ENCODE assay signal across 1 cellular context in the genomic region with DNA sequence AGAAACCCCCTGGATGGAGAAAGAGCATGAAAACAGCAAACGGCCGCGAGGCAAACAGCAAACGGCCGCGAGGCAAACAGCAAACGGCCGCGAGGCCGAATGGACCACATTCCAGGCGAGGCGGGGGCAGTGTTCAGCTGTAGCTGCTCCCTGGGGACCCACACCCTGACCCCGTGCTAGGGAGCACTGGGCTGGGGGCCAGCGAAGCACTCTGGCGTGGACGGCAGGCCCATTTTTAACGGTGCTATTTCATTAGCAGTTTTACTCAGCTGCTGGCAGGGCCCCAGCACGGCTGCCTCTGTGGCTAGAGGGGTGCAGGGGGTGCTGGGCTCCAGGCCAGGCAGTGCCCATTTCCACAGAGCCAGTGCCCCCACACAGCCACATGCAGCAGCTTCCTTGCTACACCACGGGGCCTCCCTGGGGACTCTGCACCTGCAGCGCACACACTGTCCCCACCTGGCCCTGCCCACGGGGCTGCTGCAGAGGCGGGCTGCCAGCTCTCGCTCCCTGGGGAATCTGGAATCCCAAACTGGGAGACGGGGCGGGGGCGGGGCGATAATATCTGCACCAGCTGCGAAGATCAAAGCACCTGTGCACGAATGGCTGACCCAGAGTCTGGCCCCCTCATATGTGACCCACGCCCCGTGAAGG.
A peak's percentile ranks its signal among the peaks of the same experiment; 100 is the strongest.
TF ChIP-seq lines count a peak whose summit lies in the region.

No MANE protein-coding gene starts in this region.

TF ChIP-seq in HepG2, 621 proteins besides CTCF, POLR2A, EP300 and RAD21 (continued from another document and continues in another):
- TF ChIP-seq AHDC1 (CRISPR knock-in tag; IDR thresholded peaks at IDR 0.05; ENCODE audit: borderline replicate concordance) (no peak), KLF12 (CRISPR knock-in tag; IDR thresholded peaks at IDR 0.05; ENCODE audit: borderline replicate concordance) (no peak), ZNF530 (CRISPR knock-in tag; IDR thresholded peaks at IDR 0.05; ENCODE audit: low read depth) (no peak), MZF1 (CRISPR knock-in tag; IDR thresholded peaks at IDR 0.05; ENCODE audit: borderline replicate concordance) (no peak), ZSCAN30 (CRISPR knock-in tag; IDR thresholded peaks at IDR 0.05) (no peak), MYPOP (CRISPR knock-in tag; IDR thresholded peaks at IDR 0.05) (0 out of 2 replicates have a peak, but pooled peaks have one; percentile 44), XBP1 (CRISPR knock-in tag; IDR thresholded peaks at IDR 0.05) (no peak), RARG (CRISPR knock-in tag; IDR thresholded peaks at IDR 0.05; ENCODE audit: low read depth) (no peak), HCFC1 (IDR thresholded peaks at IDR 0.05; ENCODE audit: low read depth, low read length) (no peak), ZFP36L2 (CRISPR knock-in tag; IDR thresholded peaks at IDR 0.05) (no peak), CBX2 (IDR thresholded peaks at IDR 0.05; ENCODE audit: low read depth, low read length) (no peak), CBX2 (CRISPR knock-in tag; IDR thresholded peaks at IDR 0.05; ENCODE audit: low read depth) (no peak), ZNF24 (IDR thresholded peaks at IDR 0.05) (no peak), YEATS4 (CRISPR knock-in tag; IDR thresholded peaks at IDR 0.05; ENCODE audit: borderline replicate concordance) (no peak), POLR2AphosphoS2 (IDR thresholded peaks at IDR 0.05; ENCODE audit: low read depth, low read length) (no peak), AGO2 (optimal IDR thresholded peaks at IDR 0.05; ENCODE audit: low read depth, low read length) (no peak), NFE2L1 (CRISPR knock-in tag; IDR thresholded peaks at IDR 0.05; ENCODE audit: borderline replicate concordance) (0 out of 2 replicates have a peak, but pooled peaks have one; percentile 44), ZNF883 (CRISPR knock-in tag; IDR thresholded peaks at IDR 0.05; ENCODE audit: not compliant biosample characterization) (no peak), BHLHE40 (IDR thresholded peaks at IDR 0.05; ENCODE audit: low read length) (no peak), ZNF672 (CRISPR knock-in tag; IDR thresholded peaks at IDR 0.05) (no peak), TIGD3 (CRISPR knock-in tag; IDR thresholded peaks at IDR 0.05; ENCODE audit: borderline replicate concordance) (no peak), NFRKB (IDR thresholded peaks at IDR 0.05) (no peak), NR3C1 (CRISPR knock-in tag; IDR thresholded peaks at IDR 0.05) (no peak), SNRNP70 (IDR thresholded peaks at IDR 0.05; ENCODE audit: low read depth, low read length) (no peak), ZNF552 (CRISPR knock-in tag; IDR thresholded peaks at IDR 0.05; ENCODE audit: borderline replicate concordance) (no peak), MAZ (IDR thresholded peaks at IDR 0.05; ENCODE audit: borderline replicate concordance, low read depth, low read length) (no peak), MAZ (CRISPR knock-in tag; IDR thresholded peaks at IDR 0.05; ENCODE audit: low read depth) (no peak), JDP2 (CRISPR knock-in tag; IDR thresholded peaks at IDR 0.05; ENCODE audit: borderline replicate concordance) (no peak), ZNF839 (CRISPR knock-in tag; IDR thresholded peaks at IDR 0.05; ENCODE audit: borderline replicate concordance) (no peak), ZNF354B (CRISPR knock-in tag; IDR thresholded peaks at IDR 0.05) (no peak), FOXJ3 (CRISPR knock-in tag; IDR thresholded peaks at IDR 0.05; ENCODE audit: borderline replicate concordance) (no peak; the same call in 1 of the 2 replicates), RXRA (CRISPR knock-in tag; IDR thresholded peaks at IDR 0.05) (no peak), ZNF512 (CRISPR knock-in tag; IDR thresholded peaks at IDR 0.05) (0 out of 2 replicates have a peak, but pooled peaks have one; percentile 33), REL (CRISPR knock-in tag; conservative IDR thresholded peaks at IDR 0.05) (no peak), ELF4 (CRISPR knock-in tag; IDR thresholded peaks at IDR 0.05; ENCODE audit: borderline replicate concordance) (no peak), MLLT10 (CRISPR knock-in tag; IDR thresholded peaks at IDR 0.05) (no peak)
- TF ChIP-seq, protein P1, sequence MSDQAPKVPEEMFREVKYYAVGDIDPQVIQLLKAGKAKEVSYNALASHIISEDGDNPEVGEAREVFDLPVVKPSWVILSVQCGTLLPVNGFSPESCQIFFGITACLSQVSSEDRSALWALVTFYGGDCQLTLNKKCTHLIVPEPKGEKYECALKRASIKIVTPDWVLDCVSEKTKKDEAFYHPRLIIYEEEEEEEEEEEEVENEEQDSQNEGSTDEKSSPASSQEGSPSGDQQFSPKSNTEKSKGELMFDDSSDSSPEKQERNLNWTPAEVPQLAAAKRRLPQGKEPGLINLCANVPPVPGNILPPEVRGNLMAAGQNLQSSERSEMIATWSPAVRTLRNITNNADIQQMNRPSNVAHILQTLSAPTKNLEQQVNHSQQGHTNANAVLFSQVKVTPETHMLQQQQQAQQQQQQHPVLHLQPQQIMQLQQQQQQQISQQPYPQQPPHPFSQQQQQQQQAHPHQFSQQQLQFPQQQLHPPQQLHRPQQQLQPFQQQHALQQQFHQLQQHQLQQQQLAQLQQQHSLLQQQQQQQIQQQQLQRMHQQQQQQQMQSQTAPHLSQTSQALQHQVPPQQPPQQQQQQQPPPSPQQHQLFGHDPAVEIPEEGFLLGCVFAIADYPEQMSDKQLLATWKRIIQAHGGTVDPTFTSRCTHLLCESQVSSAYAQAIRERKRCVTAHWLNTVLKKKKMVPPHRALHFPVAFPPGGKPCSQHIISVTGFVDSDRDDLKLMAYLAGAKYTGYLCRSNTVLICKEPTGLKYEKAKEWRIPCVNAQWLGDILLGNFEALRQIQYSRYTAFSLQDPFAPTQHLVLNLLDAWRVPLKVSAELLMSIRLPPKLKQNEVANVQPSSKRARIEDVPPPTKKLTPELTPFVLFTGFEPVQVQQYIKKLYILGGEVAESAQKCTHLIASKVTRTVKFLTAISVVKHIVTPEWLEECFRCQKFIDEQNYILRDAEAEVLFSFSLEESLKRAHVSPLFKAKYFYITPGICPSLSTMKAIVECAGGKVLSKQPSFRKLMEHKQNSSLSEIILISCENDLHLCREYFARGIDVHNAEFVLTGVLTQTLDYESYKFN (CRISPR knock-in tag; conservative IDR thresholded peaks at IDR 0.05): peak; percentile 37; the same call in 1 of the 2 replicates
- TF ChIP-seq, protein P2, sequence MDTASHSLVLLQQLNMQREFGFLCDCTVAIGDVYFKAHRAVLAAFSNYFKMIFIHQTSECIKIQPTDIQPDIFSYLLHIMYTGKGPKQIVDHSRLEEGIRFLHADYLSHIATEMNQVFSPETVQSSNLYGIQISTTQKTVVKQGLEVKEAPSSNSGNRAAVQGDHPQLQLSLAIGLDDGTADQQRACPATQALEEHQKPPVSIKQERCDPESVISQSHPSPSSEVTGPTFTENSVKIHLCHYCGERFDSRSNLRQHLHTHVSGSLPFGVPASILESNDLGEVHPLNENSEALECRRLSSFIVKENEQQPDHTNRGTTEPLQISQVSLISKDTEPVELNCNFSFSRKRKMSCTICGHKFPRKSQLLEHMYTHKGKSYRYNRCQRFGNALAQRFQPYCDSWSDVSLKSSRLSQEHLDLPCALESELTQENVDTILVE (CRISPR knock-in tag; IDR thresholded peaks at IDR 0.05): no peak
- TF ChIP-seq, protein P3, sequence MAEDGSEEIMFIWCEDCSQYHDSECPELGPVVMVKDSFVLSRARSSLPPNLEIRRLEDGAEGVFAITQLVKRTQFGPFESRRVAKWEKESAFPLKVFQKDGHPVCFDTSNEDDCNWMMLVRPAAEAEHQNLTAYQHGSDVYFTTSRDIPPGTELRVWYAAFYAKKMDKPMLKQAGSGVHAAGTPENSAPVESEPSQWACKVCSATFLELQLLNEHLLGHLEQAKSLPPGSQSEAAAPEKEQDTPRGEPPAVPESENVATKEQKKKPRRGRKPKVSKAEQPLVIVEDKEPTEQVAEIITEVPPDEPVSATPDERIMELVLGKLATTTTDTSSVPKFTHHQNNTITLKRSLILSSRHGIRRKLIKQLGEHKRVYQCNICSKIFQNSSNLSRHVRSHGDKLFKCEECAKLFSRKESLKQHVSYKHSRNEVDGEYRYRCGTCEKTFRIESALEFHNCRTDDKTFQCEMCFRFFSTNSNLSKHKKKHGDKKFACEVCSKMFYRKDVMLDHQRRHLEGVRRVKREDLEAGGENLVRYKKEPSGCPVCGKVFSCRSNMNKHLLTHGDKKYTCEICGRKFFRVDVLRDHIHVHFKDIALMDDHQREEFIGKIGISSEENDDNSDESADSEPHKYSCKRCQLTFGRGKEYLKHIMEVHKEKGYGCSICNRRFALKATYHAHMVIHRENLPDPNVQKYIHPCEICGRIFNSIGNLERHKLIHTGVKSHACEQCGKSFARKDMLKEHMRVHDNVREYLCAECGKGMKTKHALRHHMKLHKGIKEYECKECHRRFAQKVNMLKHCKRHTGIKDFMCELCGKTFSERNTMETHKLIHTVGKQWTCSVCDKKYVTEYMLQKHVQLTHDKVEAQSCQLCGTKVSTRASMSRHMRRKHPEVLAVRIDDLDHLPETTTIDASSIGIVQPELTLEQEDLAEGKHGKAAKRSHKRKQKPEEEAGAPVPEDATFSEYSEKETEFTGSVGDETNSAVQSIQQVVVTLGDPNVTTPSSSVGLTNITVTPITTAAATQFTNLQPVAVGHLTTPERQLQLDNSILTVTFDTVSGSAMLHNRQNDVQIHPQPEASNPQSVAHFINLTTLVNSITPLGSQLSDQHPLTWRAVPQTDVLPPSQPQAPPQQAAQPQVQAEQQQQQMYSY (CRISPR knock-in tag; IDR thresholded peaks at IDR 0.05): no peak
